Comparison of ENCODE assay signal across 8 cellular contexts in genomic region chr1:26110731-26111529, GRCh38.
DNase-seq lines count a peak whose midpoint lies in the region; ATAC-seq lines count a peak whose summit lies in the region.

No MANE protein-coding gene starts in this region.

- peak; percentile 46 for ATAC-seq in HG02943 (IDR thresholded peaks at IDR 0.05; ENCODE audit: low read depth, unreplicated experiment)
- ATAC-seq in activated CD4-positive, CD25-positive, alpha-beta regulatory T cell treated with anti-CD3 and anti-CD28 coated beads, Interleukin-2, amount 50 U/mL, for 24 hours: peak; percentile 57 to 58

- peak overlapping the region; percentile 93 for H3K27ac ChIP-seq in layer of hippocampus (ENCODE audit: low read depth, low read length)

- DNase-seq in SIG-M5 treated with dmso at 0.1 percent for 504 hours (lab: John Stamatoyannopoulos, UW; ENCODE audit: unreplicated experiment): peak; percentile 22
- no peak for DNase-seq in SIG-M5 (lab: John Stamatoyannopoulos, UW)
- peak; percentile 52 for DNase-seq in NCI-H2171 (lab: John Stamatoyannopoulos, UW)
- DNase-seq in cerebellar cortex (ENCODE audit: low spot score): peak; percentile 73
- peak; percentile 43 to 67 for DNase-seq in stimulated activated CD4-positive, alpha-beta T cell treated with anti-CD3 and anti-CD28 coated beads, Interleukin-1b, Interleukin-23, amount 100 ng/mL, for 4 hours (ENCODE audit: low read depth in 2 of 2)

- no peaks in the 10 kb centered on the region for H3K27me3 ChIP-seq in layer of hippocampus (ENCODE audit: control insufficient read depth, insufficient read depth, low read length)
